Comparison of ENCODE assay signal across 16 cellular contexts in genomic region chr14:100608586-100609330, GRCh38.
"Had no signal": no experiment of that assay in that cellular context is flagged by ENCODE, and none has a peak within 500 bp of the region (broad histone marks: within the 10 kb centered on the region; RNA-seq: fewer than 3 reads in every experiment).

No MANE protein-coding gene starts in this region.

- H3K4me3 ChIP-seq: hepatocyte, tibial nerve, vagina had no signal

- H3K27me3 ChIP-seq: foreskin keratinocyte, hepatocyte, vagina had no signal

- H3K4me1 ChIP-seq: foreskin keratinocyte, parathyroid adenoma, tibial nerve, vagina had no signal

- ATAC-seq: activated naive CD8-positive, alpha-beta T cell treated with anti-CD3 and anti-CD28 coated beads, Interleukin-2, amount 50 U/mL, for 24 hours; foreskin keratinocyte had no signal

- H3K9me3 ChIP-seq: tibial nerve, vagina had no signal

- DNase-seq: activated CD4-positive, alpha-beta T cell treated with anti-CD3 and anti-CD28 coated beads, Interleukin-2, amount 50 U/mL, for 4 hours; activated naive CD4-positive, alpha-beta T cell treated with Interleukin-2 at 50 U/mL for 16 hours; activated naive CD8-positive, alpha-beta T cell treated with anti-CD3 and anti-CD28 coated beads, Interleukin-2, amount 50 U/mL, for 24 hours; anterior cingulate cortex; caudate nucleus; foreskin keratinocyte; midbrain; stimulated activated CD4-positive, alpha-beta T cell treated with anti-CD3 and anti-CD28 coated beads, Interleukin-12 subunit alpha, Interleukin-12 subunit beta, amount 100 ng/mL, for 4 hours; stimulated activated CD4-positive, alpha-beta T cell treated with anti-CD3 and anti-CD28 coated beads, Interleukin-1b, Interleukin-23, amount 100 ng/mL, for 48 hours; stimulated activated CD8-positive, alpha-beta memory T cell treated with anti-CD3 and anti-CD28 coated beads, Interleukin-4, amount 100 ng/mL, for 48 hours; stimulated activated naive CD4-positive, alpha-beta T cell treated with Interleukin-2 at 50 U/mL for 16 hours; SW 1271 had no signal

- H3K36me3 ChIP-seq: tibial nerve, vagina had no signal

- H3K27ac ChIP-seq: foreskin keratinocyte, hepatocyte, parathyroid adenoma, tibial nerve, vagina had no signal
